Comparison of ENCODE assay signal across 1 cellular context in genomic region chr12:93247313-93248057, GRCh38.
TF ChIP-seq lines count a peak whose summit lies in the region.

No MANE protein-coding gene starts in this region.

TF ChIP-seq in HepG2, 621 proteins besides CTCF, POLR2A, EP300 and RAD21 (continued from another document):
- TF ChIP-seq FOXO4 (CRISPR knock-in tag; conservative IDR thresholded peaks at IDR 0.05) (0 out of 2 replicates have a peak, but pooled peaks have one; percentile 36), REST (IDR thresholded peaks at IDR 0.05; ENCODE audit: borderline replicate concordance in 1 of 2, low read depth in 1 of 2, low read length in 2 of 2) (peak in 1 of 2 experiments; percentile 82; a peak in 2 of 4 replicates), ZNF564 (CRISPR knock-in tag; IDR thresholded peaks at IDR 0.05) (0 out of 2 replicates have a peak, but pooled peaks have one; percentile 52)
